19 cellular contexts compared by ENCODE assay signal in the genomic region with DNA sequence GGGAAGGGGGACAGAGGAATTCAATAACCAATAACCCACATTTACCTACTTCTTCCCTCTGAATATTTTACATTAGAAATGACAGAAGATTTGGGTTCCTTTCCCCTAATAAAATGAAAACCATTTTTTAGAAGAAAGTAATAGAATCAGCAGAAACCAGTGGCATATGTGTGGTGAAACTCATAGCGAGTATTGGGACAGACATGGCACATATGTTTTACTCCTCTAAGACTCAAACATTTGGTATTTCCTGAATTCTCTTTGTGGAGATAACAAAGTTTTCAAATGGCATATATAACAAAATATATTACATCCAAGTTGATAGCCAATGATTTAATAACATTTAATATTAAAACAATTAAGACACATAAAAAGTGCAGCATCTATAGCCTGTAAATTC.
"Had no signal": no experiment of that assay in that cellular context is flagged by ENCODE, and none has a peak within 500 bp of the region (broad histone marks: within the 10 kb centered on the region; RNA-seq: fewer than 3 reads in every experiment).

No MANE protein-coding gene starts in this region.

- H3K4me1 ChIP-seq: left lung, sigmoid colon had no signal

- H3K36me3 ChIP-seq: left lung, sigmoid colon had no signal

- DNase-seq: activated CD4-positive, alpha-beta T cell treated with anti-CD3 and anti-CD28 coated beads, Interleukin-2, amount 50 U/mL, for 48 hours; activated CD4-positive, CD25-positive, alpha-beta regulatory T cell treated with anti-CD3 and anti-CD28 coated beads, Interleukin-2, amount 50 U/mL, for 72 hours; activated gamma-delta T cell; activated naive CD8-positive, alpha-beta T cell treated with anti-CD3 and anti-CD28 coated beads, Interleukin-2, amount 10 ng/mL, durations not matched to agents 7 days and 5 days; activated T-cell treated with anti-CD3 and anti-CD28 coated beads, Interleukin-2, amount 50 U/mL, for 48 hours; caudate nucleus; effector CD8-positive, alpha-beta T cell; foreskin melanocyte; head of caudate nucleus; left lung; nephron progenitor cell; sigmoid colon; stimulated activated CD4-positive, alpha-beta T cell treated with anti-CD3 and anti-CD28 coated beads, Interleukin-12 subunit alpha, Interleukin-12 subunit beta, amount 100 ng/mL, for 4 hours; stimulated activated naive CD4-positive, alpha-beta T cell treated with Interleukin-2 at 50 U/mL for 16 hours; T-helper 9 cell had no signal

- H3K4me3 ChIP-seq: coronary artery, left lung, sigmoid colon had no signal

- FAIRE-seq: astrocyte, keratinocyte had no signal

- H3K27me3 ChIP-seq: left lung, sigmoid colon had no signal

- H3K9me3 ChIP-seq: left lung, sigmoid colon had no signal

- H3K27ac ChIP-seq: coronary artery, epithelial cell of prostate, left lung, sigmoid colon had no signal
